1 cellular context compared by ENCODE assay signal in genomic region chr10:60236869-60237524, GRCh38.
TF ChIP-seq lines count a peak whose summit lies in the region.

No MANE protein-coding gene starts in this region.

TF ChIP-seq in GM12878, 131 proteins besides CTCF, POLR2A, EP300 and RAD21 (continued from another document and continues in another):
- TF ChIP-seq, protein P1, sequence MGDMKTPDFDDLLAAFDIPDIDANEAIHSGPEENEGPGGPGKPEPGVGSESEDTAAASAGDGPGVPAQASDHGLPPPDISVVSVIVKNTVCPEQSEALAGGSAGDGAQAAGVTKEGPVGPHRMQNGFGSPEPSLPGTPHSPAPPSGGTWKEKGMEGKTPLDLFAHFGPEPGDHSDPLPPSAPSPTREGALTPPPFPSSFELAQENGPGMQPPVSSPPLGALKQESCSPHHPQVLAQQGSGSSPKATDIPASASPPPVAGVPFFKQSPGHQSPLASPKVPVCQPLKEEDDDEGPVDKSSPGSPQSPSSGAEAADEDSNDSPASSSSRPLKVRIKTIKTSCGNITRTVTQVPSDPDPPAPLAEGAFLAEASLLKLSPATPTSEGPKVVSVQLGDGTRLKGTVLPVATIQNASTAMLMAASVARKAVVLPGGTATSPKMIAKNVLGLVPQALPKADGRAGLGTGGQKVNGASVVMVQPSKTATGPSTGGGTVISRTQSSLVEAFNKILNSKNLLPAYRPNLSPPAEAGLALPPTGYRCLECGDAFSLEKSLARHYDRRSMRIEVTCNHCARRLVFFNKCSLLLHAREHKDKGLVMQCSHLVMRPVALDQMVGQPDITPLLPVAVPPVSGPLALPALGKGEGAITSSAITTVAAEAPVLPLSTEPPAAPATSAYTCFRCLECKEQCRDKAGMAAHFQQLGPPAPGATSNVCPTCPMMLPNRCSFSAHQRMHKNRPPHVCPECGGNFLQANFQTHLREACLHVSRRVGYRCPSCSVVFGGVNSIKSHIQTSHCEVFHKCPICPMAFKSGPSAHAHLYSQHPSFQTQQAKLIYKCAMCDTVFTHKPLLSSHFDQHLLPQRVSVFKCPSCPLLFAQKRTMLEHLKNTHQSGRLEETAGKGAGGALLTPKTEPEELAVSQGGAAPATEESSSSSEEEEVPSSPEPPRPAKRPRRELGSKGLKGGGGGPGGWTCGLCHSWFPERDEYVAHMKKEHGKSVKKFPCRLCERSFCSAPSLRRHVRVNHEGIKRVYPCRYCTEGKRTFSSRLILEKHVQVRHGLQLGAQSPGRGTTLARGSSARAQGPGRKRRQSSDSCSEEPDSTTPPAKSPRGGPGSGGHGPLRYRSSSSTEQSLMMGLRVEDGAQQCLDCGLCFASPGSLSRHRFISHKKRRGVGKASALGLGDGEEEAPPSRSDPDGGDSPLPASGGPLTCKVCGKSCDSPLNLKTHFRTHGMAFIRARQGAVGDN (IDR thresholded peaks at IDR 0.05), result no peak; the same call in none of the 2 replicates
- TF ChIP-seq SMC3 (IDR thresholded peaks at IDR 0.05; ENCODE audit: borderline replicate concordance, low read length), result no peak; the same call in 1 of the 2 replicates
- TF ChIP-seq, protein P2, sequence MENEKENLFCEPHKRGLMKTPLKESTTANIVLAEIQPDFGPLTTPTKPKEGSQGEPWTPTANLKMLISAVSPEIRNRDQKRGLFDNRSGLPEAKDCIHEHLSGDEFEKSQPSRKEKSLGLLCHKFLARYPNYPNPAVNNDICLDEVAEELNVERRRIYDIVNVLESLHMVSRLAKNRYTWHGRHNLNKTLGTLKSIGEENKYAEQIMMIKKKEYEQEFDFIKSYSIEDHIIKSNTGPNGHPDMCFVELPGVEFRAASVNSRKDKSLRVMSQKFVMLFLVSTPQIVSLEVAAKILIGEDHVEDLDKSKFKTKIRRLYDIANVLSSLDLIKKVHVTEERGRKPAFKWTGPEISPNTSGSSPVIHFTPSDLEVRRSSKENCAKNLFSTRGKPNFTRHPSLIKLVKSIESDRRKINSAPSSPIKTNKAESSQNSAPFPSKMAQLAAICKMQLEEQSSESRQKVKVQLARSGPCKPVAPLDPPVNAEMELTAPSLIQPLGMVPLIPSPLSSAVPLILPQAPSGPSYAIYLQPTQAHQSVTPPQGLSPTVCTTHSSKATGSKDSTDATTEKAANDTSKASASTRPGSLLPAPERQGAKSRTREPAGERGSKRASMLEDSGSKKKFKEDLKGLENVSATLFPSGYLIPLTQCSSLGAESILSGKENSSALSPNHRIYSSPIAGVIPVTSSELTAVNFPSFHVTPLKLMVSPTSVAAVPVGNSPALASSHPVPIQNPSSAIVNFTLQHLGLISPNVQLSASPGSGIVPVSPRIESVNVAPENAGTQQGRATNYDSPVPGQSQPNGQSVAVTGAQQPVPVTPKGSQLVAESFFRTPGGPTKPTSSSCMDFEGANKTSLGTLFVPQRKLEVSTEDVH (IDR thresholded peaks at IDR 0.05; ENCODE audit: low read depth, partially characterized antibody), result peak; percentile 51
- no peak for TF ChIP-seq WRNIP1 (IDR thresholded peaks at IDR 0.05; ENCODE audit: borderline replicate concordance, low read depth, low read length)
- TF ChIP-seq ZNF24 (IDR thresholded peaks at IDR 0.05), result peak; percentile 75
- TF ChIP-seq, protein P3, sequence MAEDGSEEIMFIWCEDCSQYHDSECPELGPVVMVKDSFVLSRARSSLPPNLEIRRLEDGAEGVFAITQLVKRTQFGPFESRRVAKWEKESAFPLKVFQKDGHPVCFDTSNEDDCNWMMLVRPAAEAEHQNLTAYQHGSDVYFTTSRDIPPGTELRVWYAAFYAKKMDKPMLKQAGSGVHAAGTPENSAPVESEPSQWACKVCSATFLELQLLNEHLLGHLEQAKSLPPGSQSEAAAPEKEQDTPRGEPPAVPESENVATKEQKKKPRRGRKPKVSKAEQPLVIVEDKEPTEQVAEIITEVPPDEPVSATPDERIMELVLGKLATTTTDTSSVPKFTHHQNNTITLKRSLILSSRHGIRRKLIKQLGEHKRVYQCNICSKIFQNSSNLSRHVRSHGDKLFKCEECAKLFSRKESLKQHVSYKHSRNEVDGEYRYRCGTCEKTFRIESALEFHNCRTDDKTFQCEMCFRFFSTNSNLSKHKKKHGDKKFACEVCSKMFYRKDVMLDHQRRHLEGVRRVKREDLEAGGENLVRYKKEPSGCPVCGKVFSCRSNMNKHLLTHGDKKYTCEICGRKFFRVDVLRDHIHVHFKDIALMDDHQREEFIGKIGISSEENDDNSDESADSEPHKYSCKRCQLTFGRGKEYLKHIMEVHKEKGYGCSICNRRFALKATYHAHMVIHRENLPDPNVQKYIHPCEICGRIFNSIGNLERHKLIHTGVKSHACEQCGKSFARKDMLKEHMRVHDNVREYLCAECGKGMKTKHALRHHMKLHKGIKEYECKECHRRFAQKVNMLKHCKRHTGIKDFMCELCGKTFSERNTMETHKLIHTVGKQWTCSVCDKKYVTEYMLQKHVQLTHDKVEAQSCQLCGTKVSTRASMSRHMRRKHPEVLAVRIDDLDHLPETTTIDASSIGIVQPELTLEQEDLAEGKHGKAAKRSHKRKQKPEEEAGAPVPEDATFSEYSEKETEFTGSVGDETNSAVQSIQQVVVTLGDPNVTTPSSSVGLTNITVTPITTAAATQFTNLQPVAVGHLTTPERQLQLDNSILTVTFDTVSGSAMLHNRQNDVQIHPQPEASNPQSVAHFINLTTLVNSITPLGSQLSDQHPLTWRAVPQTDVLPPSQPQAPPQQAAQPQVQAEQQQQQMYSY (CRISPR knock-in tag; IDR thresholded peaks at IDR 0.05), result no peak
- TF ChIP-seq MTA2 (IDR thresholded peaks at IDR 0.05; ENCODE audit: low read depth), result peak; percentile 96
- TF ChIP-seq CREB1 (IDR thresholded peaks at IDR 0.05; ENCODE audit: low read depth), result peak; percentile 54
- no peak for TF ChIP-seq STAT1 (conservative IDR thresholded peaks at IDR 0.05)
- no peak; the same call in 1 of the 2 replicates for TF ChIP-seq ZNF592 (IDR thresholded peaks at IDR 0.05)
- TF ChIP-seq TAF1 (IDR thresholded peaks at IDR 0.05; ENCODE audit: borderline replicate concordance, low read depth, low read length), result no peak
- no peak for TF ChIP-seq CHD1 (IDR thresholded peaks at IDR 0.05; ENCODE audit: low read depth, low read length)
- no peak for TF ChIP-seq SMAD5 (IDR thresholded peaks at IDR 0.05; ENCODE audit: low read depth)
- TF ChIP-seq, protein P4, sequence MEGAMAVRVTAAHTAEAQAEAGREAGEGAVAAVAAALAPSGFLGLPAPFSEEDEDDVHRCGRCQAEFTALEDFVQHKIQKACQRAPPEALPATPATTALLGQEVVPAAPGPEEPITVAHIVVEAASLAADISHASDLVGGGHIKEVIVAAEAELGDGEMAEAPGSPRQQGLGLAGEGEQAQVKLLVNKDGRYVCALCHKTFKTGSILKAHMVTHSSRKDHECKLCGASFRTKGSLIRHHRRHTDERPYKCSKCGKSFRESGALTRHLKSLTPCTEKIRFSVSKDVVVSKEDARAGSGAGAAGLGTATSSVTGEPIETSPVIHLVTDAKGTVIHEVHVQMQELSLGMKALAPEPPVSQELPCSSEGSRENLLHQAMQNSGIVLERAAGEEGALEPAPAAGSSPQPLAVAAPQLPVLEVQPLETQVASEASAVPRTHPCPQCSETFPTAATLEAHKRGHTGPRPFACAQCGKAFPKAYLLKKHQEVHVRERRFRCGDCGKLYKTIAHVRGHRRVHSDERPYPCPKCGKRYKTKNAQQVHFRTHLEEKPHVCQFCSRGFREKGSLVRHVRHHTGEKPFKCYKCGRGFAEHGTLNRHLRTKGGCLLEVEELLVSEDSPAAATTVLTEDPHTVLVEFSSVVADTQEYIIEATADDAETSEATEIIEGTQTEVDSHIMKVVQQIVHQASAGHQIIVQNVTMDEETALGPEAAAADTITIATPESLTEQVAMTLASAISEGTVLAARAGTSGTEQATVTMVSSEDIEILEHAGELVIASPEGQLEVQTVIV (IDR thresholded peaks at IDR 0.05; ENCODE audit: borderline replicate concordance, partially characterized antibody), result no peak
- TF ChIP-seq NKRF (conservative IDR thresholded peaks at IDR 0.05), result peak; percentile 54; the same call in 1 of the 2 replicates
- peak; percentile 93; the same call in 1 of the 2 replicates for TF ChIP-seq BACH1 (IDR thresholded peaks at IDR 0.05; ENCODE audit: borderline replicate concordance)
- peak; percentile 99 for TF ChIP-seq MTA3 (IDR thresholded peaks at IDR 0.05; ENCODE audit: borderline replicate concordance, low read length)
- TF ChIP-seq, protein P5, sequence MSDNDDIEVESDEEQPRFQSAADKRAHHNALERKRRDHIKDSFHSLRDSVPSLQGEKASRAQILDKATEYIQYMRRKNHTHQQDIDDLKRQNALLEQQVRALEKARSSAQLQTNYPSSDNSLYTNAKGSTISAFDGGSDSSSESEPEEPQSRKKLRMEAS (IDR thresholded peaks at IDR 0.05; ENCODE audit: low read depth, low read length), result 0 out of 2 replicates have a peak, but pooled peaks have one; percentile 41
- no peak for TF ChIP-seq ZNF207 (IDR thresholded peaks at IDR 0.05; ENCODE audit: borderline replicate concordance)
- TF ChIP-seq TCF3 (IDR thresholded peaks at IDR 0.05; ENCODE audit: borderline replicate concordance, insufficient read depth, low read depth, low read length), result peak; percentile 95
- TF ChIP-seq YY1 (IDR thresholded peaks at IDR 0.05; ENCODE audit: low read depth, low read length), result peak; percentile 52
- no peak for TF ChIP-seq EZH2 (IDR thresholded peaks at IDR 0.05; ENCODE audit: borderline replicate concordance, control insufficient read depth, low read depth, low read length)
- TF ChIP-seq SIN3A (IDR thresholded peaks at IDR 0.05; ENCODE audit: low read depth, low read length), result no peak; the same call in 1 of the 2 replicates
- TF ChIP-seq, protein P6, sequence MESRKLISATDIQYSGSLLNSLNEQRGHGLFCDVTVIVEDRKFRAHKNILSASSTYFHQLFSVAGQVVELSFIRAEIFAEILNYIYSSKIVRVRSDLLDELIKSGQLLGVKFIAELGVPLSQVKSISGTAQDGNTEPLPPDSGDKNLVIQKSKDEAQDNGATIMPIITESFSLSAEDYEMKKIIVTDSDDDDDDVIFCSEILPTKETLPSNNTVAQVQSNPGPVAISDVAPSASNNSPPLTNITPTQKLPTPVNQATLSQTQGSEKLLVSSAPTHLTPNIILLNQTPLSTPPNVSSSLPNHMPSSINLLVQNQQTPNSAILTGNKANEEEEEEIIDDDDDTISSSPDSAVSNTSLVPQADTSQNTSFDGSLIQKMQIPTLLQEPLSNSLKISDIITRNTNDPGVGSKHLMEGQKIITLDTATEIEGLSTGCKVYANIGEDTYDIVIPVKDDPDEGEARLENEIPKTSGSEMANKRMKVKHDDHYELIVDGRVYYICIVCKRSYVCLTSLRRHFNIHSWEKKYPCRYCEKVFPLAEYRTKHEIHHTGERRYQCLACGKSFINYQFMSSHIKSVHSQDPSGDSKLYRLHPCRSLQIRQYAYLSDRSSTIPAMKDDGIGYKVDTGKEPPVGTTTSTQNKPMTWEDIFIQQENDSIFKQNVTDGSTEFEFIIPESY (IDR thresholded peaks at IDR 0.05), result no peak
- no peak for TF ChIP-seq SIX5 (IDR thresholded peaks at IDR 0.05; ENCODE audit: low read depth, low read length, severe bottlenecking)
- no peak for TF ChIP-seq EGR1 (IDR thresholded peaks at IDR 0.05; ENCODE audit: borderline replicate concordance in 1 of 2, low read depth in 2 of 2, low read length in 2 of 2)
- no peak for TF ChIP-seq ELK1 (IDR thresholded peaks at IDR 0.05; ENCODE audit: low read depth, low read length)
- TF ChIP-seq CREM (IDR thresholded peaks at IDR 0.05; ENCODE audit: low read depth), result peak; percentile 81
